ENCODE assay signal across 8 cellular contexts in the genomic region with DNA sequence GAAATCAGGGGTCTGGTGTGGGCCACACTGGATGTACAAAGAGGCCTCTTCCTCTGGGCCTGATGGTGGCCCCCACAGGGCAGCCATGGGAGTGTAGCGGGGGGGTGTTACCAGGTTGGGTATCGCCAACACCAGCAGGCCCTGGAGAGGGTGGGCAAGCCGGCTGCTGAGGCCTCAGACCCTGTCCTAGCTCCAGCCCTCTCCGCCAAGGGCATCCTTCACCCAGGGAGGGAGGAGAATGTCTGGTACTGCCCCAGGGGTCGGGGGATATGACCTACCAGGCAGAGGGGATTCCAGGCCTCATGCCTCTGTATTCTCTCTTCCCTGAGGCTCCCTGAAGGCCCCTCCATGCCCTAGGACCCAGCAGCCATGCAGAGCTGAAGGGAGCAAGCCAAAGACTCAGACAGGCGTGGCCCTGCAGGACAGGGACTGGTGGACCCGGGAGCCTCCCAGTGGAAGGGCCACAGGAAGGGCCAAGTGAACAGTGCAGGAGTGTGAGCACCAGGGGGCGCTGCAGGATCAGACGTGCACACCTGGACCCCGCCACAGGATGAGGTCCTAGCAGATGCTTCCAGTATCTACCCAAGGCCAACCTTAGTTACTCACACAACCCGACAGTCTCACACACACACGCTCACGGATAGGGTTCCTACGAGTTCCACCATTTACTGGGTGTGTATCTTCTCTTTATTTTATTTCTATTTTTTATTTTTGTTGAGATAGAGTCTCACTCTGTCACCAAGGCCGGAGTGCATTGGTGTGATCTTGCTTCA. TPM values are rescaled to one million over a fixed set of nuclear protein-coding genes. Genes with fewer than 3 reads are reported as not detected.
DNase-seq lines count a peak whose midpoint lies in the region; ATAC-seq lines count a peak whose summit lies in the region.

No MANE protein-coding gene starts in this region.

- DNase-seq in 8988T, result peak; percentile 96
- DNase-seq in HK-2 (ENCODE audit: unreplicated experiment), result peak; percentile 95
- peak; percentile 77 for DNase-seq in NOMO-1 treated with DMSO at 0.1 percent for 48 hours (lab: John Stamatoyannopoulos, UW; ENCODE audit: unreplicated experiment)
- DNase-seq in activated CD8-positive, alpha-beta memory T cell treated with anti-CD3 and anti-CD28 coated beads for 1 hour (ENCODE audit: extremely low read depth in 1 of 2, low read depth in 1 of 2), result peak; percentile 74 to 86
- peak; percentile 86 to 87 (median 86) for DNase-seq in effector memory CD8-positive, alpha-beta T cell
- DNase-seq in mesenteric fat pad (ENCODE audit: low spot score), result peak; percentile 95
- DNase-seq in stimulated activated CD8-positive, alpha-beta memory T cell treated with anti-CD3 and anti-CD28 coated beads, Interleukin-15, amount 100 ng/mL, for 48 hours (ENCODE audit: low read depth in 2 of 2), result peak; percentile 75 to 76

- H3K9me3 Mint-ChIP-seq in effector memory CD8-positive, alpha-beta T cell, result no peaks in the 10 kb centered on the region

- H3K4me1 Mint-ChIP-seq in effector memory CD8-positive, alpha-beta T cell (ENCODE audit: low read depth in 2 of 2), result peaks cover 8 to 20% of the 10 kb centered on the region in 2 donors

- peaks cover 6% of the 10 kb centered on the region for H3K36me3 Mint-ChIP-seq in effector memory CD8-positive, alpha-beta T cell (ENCODE audit: insufficient read depth)

- H3K27ac Mint-ChIP-seq in effector memory CD8-positive, alpha-beta T cell, result no peak overlapping the region

- no peaks in the 10 kb centered on the region for H3K27me3 Mint-ChIP-seq in effector memory CD8-positive, alpha-beta T cell

- no peak overlapping the region for H3K4me3 Mint-ChIP-seq in effector memory CD8-positive, alpha-beta T cell

- peak; percentile 60 for ATAC-seq in GM18511 (IDR thresholded peaks at IDR 0.05; ENCODE audit: unreplicated experiment)
- peak; percentile 100 for ATAC-seq in effector memory CD8-positive, alpha-beta T cell (replicated peaks)

RNA-seq across cellular contexts. Expression of a gene that starts 10.9 kb away (rescaled TPM):
- total RNA-seq in mesenteric fat pad, result 12.5 TPM

RNA-seq across cellular contexts. Expression of a gene that starts 16.5 kb away (rescaled TPM):
- 0.55 TPM for total RNA-seq in mesenteric fat pad

RNA-seq across cellular contexts. Expression of a gene that starts 42.2 kb away (rescaled TPM):
- 47.6 TPM for total RNA-seq in mesenteric fat pad

RNA-seq across cellular contexts. Expression of a gene that starts 43.3 kb away (rescaled TPM):
- 63.1 TPM for total RNA-seq in mesenteric fat pad

RNA-seq across cellular contexts. Expression of a gene that starts 51.4 kb away (rescaled TPM):
- 48.7 TPM for total RNA-seq in mesenteric fat pad

Comparison
In these comparisons a context has a peak if more than half of its experiments do, and no peak if none do; other contexts are left out.
1. Peak in every context shown above with its lines: DNase-seq and ATAC-seq.